In genomic region chr17:65797809-65798208, GRCh38 we compare ENCODE assay signal across 9 cellular contexts.
A peak's percentile ranks its signal among the peaks of the same experiment; 100 is the strongest.
DNase-seq lines count a peak whose midpoint lies in the region; ATAC-seq and TF ChIP-seq lines count a peak whose summit lies in the region.
"Had no signal": no experiment of that assay in that cellular context is flagged by ENCODE, and none has a peak within 500 bp of the region (broad histone marks: within the 10 kb centered on the region; RNA-seq: fewer than 3 reads in every experiment).

No MANE protein-coding gene starts in this region.

- peak; percentile 60 for TF ChIP-seq CTCF in GM06990 (IDR thresholded peaks at IDR 0.05; ENCODE audit: insufficient read depth, low read length, poor library complexity, severe bottlenecking)

- no peak overlapping the region for H3K27ac Mint-ChIP-seq in naive thymus-derived CD8-positive, alpha-beta T cell

- H3K27me3 ChIP-seq in GM06990 (replicated peaks; ENCODE audit: control insufficient read depth, insufficient read depth, low read length): no peaks in the 10 kb centered on the region
- H3K27me3 ChIP-seq: thyroid gland had no signal

- ATAC-seq in naive thymus-derived CD8-positive, alpha-beta T cell: no peak
- ATAC-seq in GM19035 (IDR thresholded peaks at IDR 0.05; ENCODE audit: unreplicated experiment): no peak

- no peak for DNase-seq in GM06990 (ENCODE audit: extremely low read depth, insufficient read length)
- peak; percentile 11 for DNase-seq in HuH-7 (ENCODE audit: low spot score)
- DNase-seq in activated CD4-positive, alpha-beta T cell treated with anti-CD3 and anti-CD28 coated beads, Interleukin-2, amount 50 U/mL, for 48 hours: peak; percentile 32 to 38
- DNase-seq in naive thymus-derived CD8-positive, alpha-beta T cell: peak in 7 of 10 donors; percentile 5 to 41 (median 22)
- DNase-seq in DMS79 treated with DMSO at 0.1 percent for 48 hours (lab: John Stamatoyannopoulos, UW): no peak
- no peak for DNase-seq in pons (ENCODE audit: low spot score)
- DNase-seq: Right ventricle myocardium superior had no signal

- H3K27me3 Mint-ChIP-seq in naive thymus-derived CD8-positive, alpha-beta T cell: peaks cover 0 to 5% (median 5%) of the 10 kb centered on the region in 5 donors

- H3K36me3 ChIP-seq in GM06990 (ENCODE audit: control insufficient read depth, insufficient read depth, low read length): no peaks in the 10 kb centered on the region
- H3K36me3 ChIP-seq: thyroid gland had no signal

- POLR2A ChIA-PET in naive thymus-derived CD8-positive, alpha-beta T cell (lab: Charles Lee): no interaction called here

- H3K36me3 Mint-ChIP-seq in naive thymus-derived CD8-positive, alpha-beta T cell: peaks cover 0 to 14% (median 8%) of the 10 kb centered on the region in 3 donors

- H3K4me1 Mint-ChIP-seq in naive thymus-derived CD8-positive, alpha-beta T cell: peaks cover 0 to 4% (median 2%) of the 10 kb centered on the region in 4 donors

- H3K4me3 ChIP-seq in GM06990 (replicated peaks; ENCODE audit: low read depth, low read length): no peak overlapping the region
- H3K4me3 ChIP-seq: thyroid gland had no signal

- H3K4me3 Mint-ChIP-seq in naive thymus-derived CD8-positive, alpha-beta T cell: no peak overlapping the region

- peaks cover 8 to 22% (median 16%) of the 10 kb centered on the region in 9 donors for H3K9me3 Mint-ChIP-seq in naive thymus-derived CD8-positive, alpha-beta T cell

Comparison
In these comparisons a context has a peak if more than half of its experiments do, and no peak if none do; other contexts are left out.
1. DNase-seq: peak in HuH-7 (single experiment), activated CD4-positive, alpha-beta T cell treated with anti-CD3 and anti-CD28 coated beads, Interleukin-2, amount 50 U/mL, for 48 hours (2 of 2) and naive thymus-derived CD8-positive, alpha-beta T cell (7 of 10); none in GM06990 (single experiment), DMS79 treated with DMSO at 0.1 percent for 48 hours (single experiment) and pons (single experiment).